12 cellular contexts compared by ENCODE assay signal in genomic region chr5:143376911-143377838, GRCh38. TPM values are rescaled to one million over a fixed set of nuclear protein-coding genes. Genes with fewer than 3 reads are reported as not detected.
A peak's percentile ranks its signal among the peaks of the same experiment; 100 is the strongest.
DNase-seq lines count a peak whose midpoint lies in the region; TF ChIP-seq lines count a peak whose summit lies in the region.
"Had no signal": no experiment of that assay in that cellular context is flagged by ENCODE, and none has a peak within 500 bp of the region (broad histone marks: within the 10 kb centered on the region; RNA-seq: fewer than 3 reads in every experiment).

No MANE protein-coding gene starts in this region.

- H3K4me1 ChIP-seq in vagina = peaks cover 22% of the 10 kb centered on the region

- no peaks in the 10 kb centered on the region for H3K36me3 ChIP-seq in vagina
- H3K36me3 ChIP-seq: esophagus squamous epithelium had no signal

- intact Hi-C loops in vagina (cut with DNase I) = no loop called here

- TF ChIP-seq POLR2A in NB4 (IDR thresholded peaks at IDR 0.05; ENCODE audit: extremely low read depth, insufficient read length) (no peak), vagina (IDR thresholded peaks at IDR 0.05) (no peak)

- H3K4me3 ChIP-seq in NB4 (ENCODE audit: low read depth, low read length) (no peak overlapping the region), vagina (no peak overlapping the region)
- H3K4me3 ChIP-seq: esophagus squamous epithelium had no signal

- no peaks in the 10 kb centered on the region for H3K9me3 ChIP-seq in vagina
- H3K9me3 ChIP-seq: esophagus squamous epithelium had no signal

- DNase-seq in ELF-1 (ENCODE audit: low read depth, low spot score) = peak; percentile 52
- DNase-seq in NB4 (ENCODE audit: low read depth) = peak; percentile 22
- peak; percentile 33 for DNase-seq in dermis blood vessel endothelial cell
- DNase-seq in non-pigmented ciliary epithelial cell (ENCODE audit: low read depth) = peak; percentile 22
- DNase-seq in GM10266 (ENCODE audit: extremely low spot score) = no peak
- no peak for DNase-seq in NCI-H524 treated with DMSO at 0.1 percent for 48 hours (lab: John Stamatoyannopoulos, UW)
- DNase-seq in vagina (ENCODE audit: extremely low spot score in 2 of 2) = no peak
- no peak for DNase-seq in NCI-H1092 (lab: John Stamatoyannopoulos, UW)
- DNase-seq: activated T-cell treated with anti-CD3 and anti-CD28 coated beads, Interleukin-2, amount 50 U/mL, for 1 hour; esophagus squamous epithelium; Kasumi-1; Right ventricle myocardium superior had no signal

- no peak for TF ChIP-seq CTCF in NB4 (IDR thresholded peaks at IDR 0.05; ENCODE audit: low read depth, low read length)
- no peak for TF ChIP-seq CTCF in GM10266 (IDR thresholded peaks at IDR 0.05; ENCODE audit: control insufficient read depth, insufficient read depth, low read depth, missing control alignments)
- no peak for TF ChIP-seq CTCF in vagina (IDR thresholded peaks at IDR 0.05)

- no peaks in the 10 kb centered on the region for H3K27me3 ChIP-seq in vagina
- H3K27me3 ChIP-seq: esophagus squamous epithelium had no signal

- H3K27ac ChIP-seq in vagina = no peak overlapping the region
- H3K27ac ChIP-seq: esophagus squamous epithelium had no signal

RNA-seq across cellular contexts. Expression of gene NR3C1, which starts 26.3 kb away (rescaled TPM):
- total RNA-seq in dermis blood vessel endothelial cell (19.7 and 21.4 TPM in 2 replicates), vagina (46.7 TPM)

Comparison
In these comparisons a context has a peak if more than half of its experiments do, and no peak if none do; other contexts are left out.
1. DNase-seq: peak in ELF-1 (single experiment), NB4 (single experiment), dermis blood vessel endothelial cell (single experiment) and non-pigmented ciliary epithelial cell (single experiment); none in GM10266 (single experiment), NCI-H524 treated with DMSO at 0.1 percent for 48 hours (single experiment), vagina (0 of 2) and NCI-H1092 (single experiment).